In the genomic region with DNA sequence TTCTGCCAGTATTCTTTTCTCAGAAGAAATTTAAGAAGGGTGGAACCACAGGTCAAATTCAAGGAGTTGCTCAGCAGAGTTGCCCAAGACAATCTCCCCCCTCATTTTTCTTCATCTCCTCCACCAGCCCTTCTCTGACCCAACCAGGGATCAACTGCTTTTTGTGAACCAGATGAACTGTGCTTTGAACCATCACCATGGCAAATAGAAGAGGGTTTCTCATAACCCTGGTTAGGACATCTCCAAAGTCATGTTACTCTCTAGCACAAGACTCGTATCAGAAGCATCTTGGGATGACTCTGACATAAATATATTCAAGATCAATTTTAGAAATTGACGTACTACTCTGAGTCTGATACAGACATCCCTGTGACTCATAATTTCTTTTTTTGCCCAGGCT, we compare ENCODE assay signal across 13 cellular contexts.
DNase-seq lines count a peak whose midpoint lies in the region; ATAC-seq and TF ChIP-seq lines count a peak whose summit lies in the region.
"Had no signal": no experiment of that assay in that cellular context is flagged by ENCODE, and none has a peak within 500 bp of the region (broad histone marks: within the 10 kb centered on the region; RNA-seq: fewer than 3 reads in every experiment).

No MANE protein-coding gene starts in this region.

- H3K36me3 Mint-ChIP-seq in HFFc6 (ENCODE audit: low read depth) (no peaks in the 10 kb centered on the region), osteocyte (ENCODE audit: unreplicated experiment) (peaks cover 4% of the 10 kb centered on the region)
- H3K36me3 Mint-ChIP-seq: CD8-positive, alpha-beta memory T cell had no signal

- no peak overlapping the region for H3K4me3 ChIP-seq in fibroblast of mammary gland (ENCODE audit: control insufficient read depth, low read depth, low read length)
- H3K4me3 ChIP-seq in MG63, result no peak overlapping the region
- H3K4me3 ChIP-seq: A549, BLaER1, HAP-1 had no signal

- H3K27ac Mint-ChIP-seq in HFFc6, result peak overlapping the region; percentile 54; the same call in 1 of the 2 replicates
- peak overlapping the region; percentile 9 for H3K27ac Mint-ChIP-seq in osteocyte (ENCODE audit: unreplicated experiment)
- H3K27ac Mint-ChIP-seq: CD8-positive, alpha-beta memory T cell had no signal

- H3K9me3 Mint-ChIP-seq in HFFc6 (no peaks in the 10 kb centered on the region), osteocyte (ENCODE audit: unreplicated experiment) (no peaks in the 10 kb centered on the region)

- H3K27me3 Mint-ChIP-seq in HFFc6 (ENCODE audit: insufficient read depth) (no peaks in the 10 kb centered on the region), osteocyte (ENCODE audit: unreplicated experiment) (no peaks in the 10 kb centered on the region)

- no peak for ATAC-seq in HG03039 (IDR thresholded peaks at IDR 0.05; ENCODE audit: unreplicated experiment)
- ATAC-seq: A549 had no signal

- no peak overlapping the region for H3K4me3 Mint-ChIP-seq in HFFc6
- H3K4me3 Mint-ChIP-seq in osteocyte (ENCODE audit: unreplicated experiment), result no peak overlapping the region
- H3K4me3 Mint-ChIP-seq: CD8-positive, alpha-beta memory T cell had no signal

- no peaks in the 10 kb centered on the region for H3K27me3 ChIP-seq in MG63
- H3K27me3 ChIP-seq: BLaER1 had no signal

- H3K4me1 Mint-ChIP-seq in HFFc6 (ENCODE audit: low read depth) (peaks cover 32% of the 10 kb centered on the region), osteocyte (ENCODE audit: unreplicated experiment) (peaks cover 39% of the 10 kb centered on the region)

- no peak for TF ChIP-seq CTCF in HFFc6 (IDR thresholded peaks at IDR 0.05)
- no peak for TF ChIP-seq CTCF in fibroblast of mammary gland (conservative IDR thresholded peaks at IDR 0.05; ENCODE audit: control insufficient read depth, insufficient read depth, low read depth, low read length)
- TF ChIP-seq CTCF in osteocyte (IDR thresholded peaks at IDR 0.05), result no peak

- H3K9me3 ChIP-seq in MG63, result peaks cover under 1% of the 10 kb centered on the region; the same call in 1 of the 2 replicates
- H3K9me3 ChIP-seq: A549, BLaER1, HAP-1 had no signal

- no peaks in the 10 kb centered on the region for H3K36me3 ChIP-seq in MG63
- H3K36me3 ChIP-seq: BLaER1, HAP-1 had no signal

- DNase-seq in HFFc6 (no peak), fibroblast of mammary gland (ENCODE audit: low read depth) (peak; percentile 56), osteocyte (ENCODE audit: extremely low spot score, unreplicated experiment) (no peak), MG63 (no peak)
- no peak for DNase-seq in stimulated activated CD4-positive, alpha-beta T cell treated with anti-CD3 and anti-CD28 coated beads, Interleukin-2, amount 100 ng/mL, for 24 hours
- DNase-seq: Caco-2; CD8-positive, alpha-beta memory T cell; DND-41; GDM1 had no signal
